ENCODE assay signal across 11 cellular contexts in the genomic region with DNA sequence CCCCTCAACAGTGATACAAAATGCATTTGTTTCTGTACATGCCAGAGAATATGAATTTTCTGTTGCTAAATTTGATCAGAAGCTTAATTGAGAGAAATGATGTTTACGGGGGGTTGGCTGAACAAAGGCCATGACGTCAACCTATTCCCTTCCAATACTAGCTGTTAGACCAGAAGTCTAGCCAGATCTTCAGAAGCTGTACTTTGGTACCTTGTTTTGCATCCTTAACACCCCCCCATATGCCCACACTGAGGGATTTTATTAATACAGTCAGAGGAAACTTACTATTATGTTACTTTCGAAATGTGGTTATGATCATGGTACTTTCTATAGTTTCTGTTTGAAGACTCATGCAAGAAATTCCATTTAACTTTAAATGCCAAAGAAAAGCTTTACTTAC. TPM values are rescaled to one million over a fixed set of nuclear protein-coding genes. Genes with fewer than 3 reads are reported as not detected.
DNase-seq lines count a peak whose midpoint lies in the region; ATAC-seq and TF ChIP-seq lines count a peak whose summit lies in the region.
"Had no signal": no experiment of that assay in that cellular context is flagged by ENCODE, and none has a peak within 500 bp of the region (broad histone marks: within the 10 kb centered on the region; RNA-seq: fewer than 3 reads in every experiment).

No MANE protein-coding gene starts in this region.

- H3K27ac ChIP-seq in SK-N-SH (ENCODE audit: low read depth in 2 of 2, low read length in 1 of 2) (peak overlapping the region; percentile 86), epithelial cell of prostate (peak overlapping the region; percentile 66), suprapubic skin (peak overlapping the region; percentile 72)

- H3K4me1 ChIP-seq in SK-N-SH (ENCODE audit: control insufficient read depth in 1 of 2, insufficient read depth in 2 of 2, low read depth in 1 of 2, low read length in 1 of 2) (peaks cover 43 to 46% of the 10 kb centered on the region in 2 experiments), suprapubic skin (peaks cover 61% of the 10 kb centered on the region), mucosa of descending colon (ENCODE audit: low read depth) (peaks cover 5% of the 10 kb centered on the region)

- H3K9me3 Mint-ChIP-seq in activated T-cell treated with anti-CD3 and anti-CD28 coated beads, Interleukin-2, amount 50 U/mL, for 24 hours = no peaks in the 10 kb centered on the region
- H3K9me3 Mint-ChIP-seq: dendritic cell treated with granulocyte-macrophage colony-stimulating factor and Interleukin-4, amounts not matched to agents 40 ng/mL and 50 ng/mL, for 4 days had no signal

- TF ChIP-seq CTCF in SK-N-SH (IDR thresholded peaks at IDR 0.05) (no peak), suprapubic skin (IDR thresholded peaks at IDR 0.05) (no peak), mucosa of descending colon (IDR thresholded peaks at IDR 0.05) (no peak), omental fat pad (IDR thresholded peaks at IDR 0.05) (no peak)

- H3K4me3 Mint-ChIP-seq in activated T-cell treated with anti-CD3 and anti-CD28 coated beads, Interleukin-2, amount 50 U/mL, for 24 hours = peak overlapping the region; percentile 64
- H3K4me3 Mint-ChIP-seq: dendritic cell treated with granulocyte-macrophage colony-stimulating factor and Interleukin-4, amounts not matched to agents 40 ng/mL and 50 ng/mL, for 4 days had no signal

- TF ChIP-seq RAD21 in SK-N-SH (IDR thresholded peaks at IDR 0.05; ENCODE audit: low read length) = 0 out of 2 replicates have a peak, but pooled peaks have one; percentile 6

- peaks cover 7 to 11% of the 10 kb centered on the region in 2 experiments for H3K36me3 ChIP-seq in SK-N-SH (replicated peaks in 1 of 2; ENCODE audit: control insufficient read depth in 1 of 2, insufficient read depth in 2 of 2, low read length in 1 of 2)
- no peaks in the 10 kb centered on the region for H3K36me3 ChIP-seq in suprapubic skin
- no peaks in the 10 kb centered on the region for H3K36me3 ChIP-seq in mucosa of descending colon (ENCODE audit: low read depth)

- peaks cover 34% of the 10 kb centered on the region for H3K36me3 Mint-ChIP-seq in activated T-cell treated with anti-CD3 and anti-CD28 coated beads, Interleukin-2, amount 50 U/mL, for 24 hours (ENCODE audit: low read depth)

- H2AFZ ChIP-seq in SK-N-SH (ENCODE audit: low read depth) = peak overlapping the region; percentile 15; the same call in 1 of the 2 replicates

- H3K27me3 Mint-ChIP-seq in activated T-cell treated with anti-CD3 and anti-CD28 coated beads, Interleukin-2, amount 50 U/mL, for 24 hours = no peaks in the 10 kb centered on the region
- H3K27me3 Mint-ChIP-seq: dendritic cell treated with granulocyte-macrophage colony-stimulating factor and Interleukin-4, amounts not matched to agents 40 ng/mL and 50 ng/mL, for 4 days had no signal

- H3K27me3 ChIP-seq in SK-N-SH (ENCODE audit: insufficient read depth) (no peaks in the 10 kb centered on the region), suprapubic skin (no peaks in the 10 kb centered on the region)

- H3K4me2 ChIP-seq in SK-N-SH = peak overlapping the region; percentile 95

- no peaks in the 10 kb centered on the region for H3K9me3 ChIP-seq in SK-N-SH
- no peaks in the 10 kb centered on the region for H3K9me3 ChIP-seq in suprapubic skin
- no peaks in the 10 kb centered on the region for H3K9me3 ChIP-seq in mucosa of descending colon

- H3K9me2 ChIP-seq in SK-N-SH = no peaks in the 10 kb centered on the region

- H3K79me2 ChIP-seq in SK-N-SH (ENCODE audit: insufficient read depth) = peaks cover 55% of the 10 kb centered on the region

- no peak for TF ChIP-seq POLR2A in suprapubic skin (IDR thresholded peaks at IDR 0.05)

- peak overlapping the region; percentile 92 for H3K27ac Mint-ChIP-seq in activated T-cell treated with anti-CD3 and anti-CD28 coated beads, Interleukin-2, amount 50 U/mL, for 24 hours
- H3K27ac Mint-ChIP-seq: dendritic cell treated with granulocyte-macrophage colony-stimulating factor and Interleukin-4, amounts not matched to agents 40 ng/mL and 50 ng/mL, for 4 days had no signal

- H3K4me1 Mint-ChIP-seq in activated T-cell treated with anti-CD3 and anti-CD28 coated beads, Interleukin-2, amount 50 U/mL, for 24 hours (ENCODE audit: low read depth) = peaks cover 75% of the 10 kb centered on the region

- no peaks in the 10 kb centered on the region for H4K20me1 ChIP-seq in SK-N-SH (ENCODE audit: insufficient read depth)

- CTCF ChIA-PET in SK-N-SH (lab: Yijun Ruan, JAX) = interaction anchor here (0.9 to 2.5 kb wide), 6 partner anchors 13 to 176 kb away, joined by 3 to 12 read pairs (median 4); a partner anchor contains a TSS

- H3F3A ChIP-seq in SK-N-SH (replicated peaks; ENCODE audit: insufficient read depth) = peaks cover 50% of the 10 kb centered on the region

- no peak for DNase-seq in activated T-cell treated with anti-CD3 and anti-CD28 coated beads, Interleukin-2, amount 50 U/mL, for 24 hours
- DNase-seq in activated T-cell treated with anti-CD3 and anti-CD28 coated beads for 4 hours (no peak), SK-N-SH (peak; percentile 42), epithelial cell of prostate (ENCODE audit: low read depth, low spot score) (no peak), suprapubic skin (ENCODE audit: low spot score in 2 of 2) (no peak), mucosa of descending colon (no peak), omental fat pad (ENCODE audit: low spot score) (no peak)
- DNase-seq: NCI-H1417 had no signal

- no peak; a peak in 1 of 4 replicates for TF ChIP-seq EP300 in SK-N-SH (IDR thresholded peaks at IDR 0.05; ENCODE audit: borderline replicate concordance in 1 of 2, low read depth in 1 of 2, low read length in 1 of 2)
- no peak for TF ChIP-seq EP300 in suprapubic skin (IDR thresholded peaks at IDR 0.05)

- POLR2A ChIA-PET in SK-N-SH (lab: Yijun Ruan, JAX) = no interaction called here

- 13% methylated on average over 3 of the region's 3 CpGs for WGBS in SK-N-SH (ENCODE audit: low lambda C conversion rate)
- 62% methylated on average over 3 of the region's 3 CpGs for WGBS in suprapubic skin

- peak overlapping the region; percentile 29; the same call in 1 of the 2 replicates for H3K9ac ChIP-seq in SK-N-SH

- no peak for ATAC-seq in mucosa of descending colon
- ATAC-seq in omental fat pad (ENCODE audit: low FRiP score) = no peak
- no peak for ATAC-seq in GM18498 (IDR thresholded peaks at IDR 0.05; ENCODE audit: unreplicated experiment)

- intact Hi-C loops in mucosa of descending colon (cut with DNase I, micrococcal nuclease) = no loop called here

- peak overlapping the region; percentile 39 to 67 for H3K4me3 ChIP-seq in SK-N-SH (ENCODE audit: low read depth in 2 of 2, low read length in 1 of 2)
- peak overlapping the region; percentile 95 for H3K4me3 ChIP-seq in suprapubic skin
- H3K4me3 ChIP-seq in mucosa of descending colon = no peak overlapping the region

TF ChIP-seq in SK-N-SH, 30 proteins besides CTCF, POLR2A, EP300 and RAD21 (continues in another document):
- no peak for TF ChIP-seq FOXM1 (IDR thresholded peaks at IDR 0.05; ENCODE audit: low read depth)
- no peak for TF ChIP-seq SMC3 (IDR thresholded peaks at IDR 0.05; ENCODE audit: low read depth, low read length)
- no peak for TF ChIP-seq RFX5 (IDR thresholded peaks at IDR 0.05; ENCODE audit: low read length)
- no peak for TF ChIP-seq MEF2A (IDR thresholded peaks at IDR 0.05; ENCODE audit: borderline replicate concordance, low read depth)
- TF ChIP-seq, protein P1, sequence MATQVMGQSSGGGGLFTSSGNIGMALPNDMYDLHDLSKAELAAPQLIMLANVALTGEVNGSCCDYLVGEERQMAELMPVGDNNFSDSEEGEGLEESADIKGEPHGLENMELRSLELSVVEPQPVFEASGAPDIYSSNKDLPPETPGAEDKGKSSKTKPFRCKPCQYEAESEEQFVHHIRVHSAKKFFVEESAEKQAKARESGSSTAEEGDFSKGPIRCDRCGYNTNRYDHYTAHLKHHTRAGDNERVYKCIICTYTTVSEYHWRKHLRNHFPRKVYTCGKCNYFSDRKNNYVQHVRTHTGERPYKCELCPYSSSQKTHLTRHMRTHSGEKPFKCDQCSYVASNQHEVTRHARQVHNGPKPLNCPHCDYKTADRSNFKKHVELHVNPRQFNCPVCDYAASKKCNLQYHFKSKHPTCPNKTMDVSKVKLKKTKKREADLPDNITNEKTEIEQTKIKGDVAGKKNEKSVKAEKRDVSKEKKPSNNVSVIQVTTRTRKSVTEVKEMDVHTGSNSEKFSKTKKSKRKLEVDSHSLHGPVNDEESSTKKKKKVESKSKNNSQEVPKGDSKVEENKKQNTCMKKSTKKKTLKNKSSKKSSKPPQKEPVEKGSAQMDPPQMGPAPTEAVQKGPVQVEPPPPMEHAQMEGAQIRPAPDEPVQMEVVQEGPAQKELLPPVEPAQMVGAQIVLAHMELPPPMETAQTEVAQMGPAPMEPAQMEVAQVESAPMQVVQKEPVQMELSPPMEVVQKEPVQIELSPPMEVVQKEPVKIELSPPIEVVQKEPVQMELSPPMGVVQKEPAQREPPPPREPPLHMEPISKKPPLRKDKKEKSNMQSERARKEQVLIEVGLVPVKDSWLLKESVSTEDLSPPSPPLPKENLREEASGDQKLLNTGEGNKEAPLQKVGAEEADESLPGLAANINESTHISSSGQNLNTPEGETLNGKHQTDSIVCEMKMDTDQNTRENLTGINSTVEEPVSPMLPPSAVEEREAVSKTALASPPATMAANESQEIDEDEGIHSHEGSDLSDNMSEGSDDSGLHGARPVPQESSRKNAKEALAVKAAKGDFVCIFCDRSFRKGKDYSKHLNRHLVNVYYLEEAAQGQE (IDR thresholded peaks at IDR 0.05; ENCODE audit: low read depth, low read length) = no peak
- no peak for TF ChIP-seq POLR2AphosphoS5 (IDR thresholded peaks at IDR 0.05; ENCODE audit: low read depth, low read length)
- TF ChIP-seq MXI1 (IDR thresholded peaks at IDR 0.05; ENCODE audit: low read depth, low read length) = no peak
- TF ChIP-seq RCOR1 (IDR thresholded peaks at IDR 0.05; ENCODE audit: low read length) = no peak

RNA-seq across cellular contexts. Expression of a gene that starts 3.1 kb away (rescaled TPM):
- polyA plus RNA-seq in SK-N-SH (2012; rRNA removed) = 16.3 and 19.6 TPM in 2 replicates
- 14.9 and 19.5 TPM in 2 replicates for polyA plus RNA-seq in SK-N-SH (2012; cell fraction: cytosol; rRNA removed)
- 26.4 and 30.5 TPM in 2 replicates for polyA plus RNA-seq in SK-N-SH (2012; cell fraction: nucleus; rRNA removed)
- total RNA-seq in suprapubic skin = 10 to 100 TPM; 11.1 to 28.4 (median 22.1) TPM
- total RNA-seq in mucosa of descending colon = 10 to 100 TPM; 28.9 to 54.0 (median 49.6) TPM
- 100 to 1,000 TPM in 1 of 4 donors, 10 to 100 TPM in 3; 35.3 to 137 (median 53.1) TPM for total RNA-seq in omental fat pad

RNA-seq across cellular contexts. Expression of a gene that starts 44.4 kb away (rescaled TPM):
- polyA plus RNA-seq in SK-N-SH (2012; rRNA removed) = not detected in 2 replicates
- not detected in 2 replicates for polyA plus RNA-seq in SK-N-SH (2012; cell fraction: cytosol; rRNA removed)
- not detected in 2 replicates for polyA plus RNA-seq in SK-N-SH (2012; cell fraction: nucleus; rRNA removed)
- 1 to 10 TPM in 3 of 4 donors, under 1 TPM in 1; 0.76 to 3.0 (median 1.9) TPM for total RNA-seq in suprapubic skin
- 1 to 10 TPM in 2 of 3 donors, under 1 TPM in 1; 0.58 to 2.9 (median 1.5) TPM for total RNA-seq in mucosa of descending colon
- total RNA-seq in omental fat pad = 1 to 10 TPM in 3 of 4 donors, under 1 TPM in 1; 0.24 to 3.2 (median 1.5) TPM
- polyA plus RNA-seq: AG04450 had no signal
